ENCODE assay signal across 21 cellular contexts in genomic region chrX:639151-639550, GRCh38. TPM values are rescaled to one million over a fixed set of nuclear protein-coding genes. Genes with fewer than 3 reads are reported as not detected.
DNase-seq lines count a peak whose midpoint lies in the region; ATAC-seq and TF ChIP-seq lines count a peak whose summit lies in the region.
"Had no signal": no experiment of that assay in that cellular context is flagged by ENCODE, and none has a peak within 500 bp of the region (broad histone marks: within the 10 kb centered on the region; RNA-seq: fewer than 3 reads in every experiment).

No MANE protein-coding gene starts in this region.

- H3K4me1 ChIP-seq in esophagus muscularis mucosa (peaks cover 0 to 21% (median 9%) of the 10 kb centered on the region in 4 donors), neural progenitor cell (peaks cover 2% of the 10 kb centered on the region), ovary (ENCODE audit: insufficient read depth) (no peaks in the 10 kb centered on the region)
- no peaks in the 10 kb centered on the region for H3K4me1 ChIP-seq in effector memory CD4-positive, alpha-beta T cell (ENCODE audit: control insufficient read depth, insufficient read depth, low read length, poor library complexity, severe bottlenecking)
- H3K4me1 ChIP-seq: BLaER1 had no signal

- H3K36me3 ChIP-seq in esophagus muscularis mucosa (no peaks in the 10 kb centered on the region), neural progenitor cell (no peaks in the 10 kb centered on the region), ovary (no peaks in the 10 kb centered on the region)
- H3K36me3 ChIP-seq in effector memory CD4-positive, alpha-beta T cell (ENCODE audit: control insufficient read depth, insufficient read depth, low read length), result no peaks in the 10 kb centered on the region
- H3K36me3 ChIP-seq: BLaER1 had no signal

- no peak overlapping the region for H3K4me3 Mint-ChIP-seq in activated CD8-positive, alpha-beta memory T cell treated with anti-CD3 and anti-CD28 coated beads, Interleukin-2, amount 10 ng/mL, durations not matched to agents 7 days and 5 days
- peak overlapping the region; percentile 15 for H3K4me3 Mint-ChIP-seq in neural progenitor cell
- H3K4me3 Mint-ChIP-seq: CD4-positive, alpha-beta memory T cell had no signal

- H3K27me3 Mint-ChIP-seq in activated CD8-positive, alpha-beta memory T cell treated with anti-CD3 and anti-CD28 coated beads, Interleukin-2, amount 10 ng/mL, durations not matched to agents 7 days and 5 days, result peaks cover 46% of the 10 kb centered on the region
- H3K27me3 Mint-ChIP-seq in neural progenitor cell (ENCODE audit: insufficient read depth, low read depth), result peaks cover 68% of the 10 kb centered on the region

- TF ChIP-seq POLR2A in esophagus muscularis mucosa (IDR thresholded peaks at IDR 0.05; ENCODE audit: low read depth) (no peak), ovary (IDR thresholded peaks at IDR 0.05) (no peak)

- peaks cover 73% of the 10 kb centered on the region for H4K20me1 ChIP-seq in neural progenitor cell (ENCODE audit: low read depth)

- ATAC-seq in activated CD8-positive, alpha-beta memory T cell treated with anti-CD3 and anti-CD28 coated beads, Interleukin-2, amount 10 ng/mL, durations not matched to agents 7 days and 5 days, result no peak
- ATAC-seq in HG02938 (IDR thresholded peaks at IDR 0.05; ENCODE audit: unreplicated experiment), result no peak

- DNase-seq in activated CD8-positive, alpha-beta memory T cell treated with anti-CD3 and anti-CD28 coated beads, Interleukin-2, amount 10 ng/mL, durations not matched to agents 7 days and 5 days, result peak; percentile 34
- no peak for DNase-seq in activated CD8-positive, alpha-beta memory T cell treated with anti-CD3 and anti-CD28 coated beads, Interleukin-2, amount 50 U/mL, for 4 hours
- peak; percentile 74 for DNase-seq in esophagus muscularis mucosa (ENCODE audit: extremely low spot score)
- DNase-seq in neural progenitor cell (ENCODE audit: low spot score), result peak; percentile 16
- peak; percentile 5 for DNase-seq in ureter (ENCODE audit: low spot score)
- DNase-seq in effector memory CD4-positive, alpha-beta T cell, result no peak
- no peak for DNase-seq in ovary
- DNase-seq: 8988T; CD4-positive, alpha-beta memory T cell; DMS153; DMS79; GDM1; GM23248; H7; IMR-90 had no signal

- no peaks in the 10 kb centered on the region for H3K79me2 ChIP-seq in neural progenitor cell (ENCODE audit: low read depth)

- no peaks in the 10 kb centered on the region for H3K4me1 Mint-ChIP-seq in activated CD8-positive, alpha-beta memory T cell treated with anti-CD3 and anti-CD28 coated beads, Interleukin-2, amount 10 ng/mL, durations not matched to agents 7 days and 5 days
- peaks cover 9% of the 10 kb centered on the region for H3K4me1 Mint-ChIP-seq in neural progenitor cell
- H3K4me1 Mint-ChIP-seq: CD14-positive monocyte had no signal

- TF ChIP-seq EP300 in esophagus muscularis mucosa (IDR thresholded peaks at IDR 0.05) (no peak), ovary (IDR thresholded peaks at IDR 0.05) (no peak)

- CTCF ChIA-PET in activated CD8-positive, alpha-beta memory T cell treated with anti-CD3 and anti-CD28 coated beads, Interleukin-2, amount 10 ng/mL, durations not matched to agents 7 days and 5 days (lab: Charles Lee), result no interaction called here

- WGBS in esophagus muscularis mucosa, result 4% methylated on average over 9 of the region's 9 CpGs
- 1% methylated on average over 9 of the region's 9 CpGs for WGBS in ovary, 3 donors

- H3K27ac Mint-ChIP-seq in activated CD8-positive, alpha-beta memory T cell treated with anti-CD3 and anti-CD28 coated beads, Interleukin-2, amount 10 ng/mL, durations not matched to agents 7 days and 5 days, result no peak overlapping the region
- H3K27ac Mint-ChIP-seq in neural progenitor cell, result no peak overlapping the region
- H3K27ac Mint-ChIP-seq: CD14-positive monocyte; CD4-positive, alpha-beta memory T cell had no signal

- H3K9ac ChIP-seq in neural progenitor cell, result no peak overlapping the region
- H3K9ac ChIP-seq: BLaER1, GM23248 had no signal

- H3K36me3 Mint-ChIP-seq in activated CD8-positive, alpha-beta memory T cell treated with anti-CD3 and anti-CD28 coated beads, Interleukin-2, amount 10 ng/mL, durations not matched to agents 7 days and 5 days, result no peaks in the 10 kb centered on the region
- H3K36me3 Mint-ChIP-seq in neural progenitor cell, result no peaks in the 10 kb centered on the region
- H3K36me3 Mint-ChIP-seq: CD4-positive, alpha-beta memory T cell had no signal

- intact Hi-C loops in esophagus muscularis mucosa (cut with DNase I) (no loop called here), ovary (cut with DNase I) (no loop called here)

- peaks cover 4% of the 10 kb centered on the region for H3F3A ChIP-seq in neural progenitor cell (ENCODE audit: low read depth)

- H3K27me3 ChIP-seq in esophagus muscularis mucosa (peaks cover 0 to 93% (median 10%) of the 10 kb centered on the region in 4 donors), neural progenitor cell (peaks cover 99% of the 10 kb centered on the region), ovary (no peaks in the 10 kb centered on the region)
- H3K27me3 ChIP-seq in effector memory CD4-positive, alpha-beta T cell (replicated peaks; ENCODE audit: control insufficient read depth, insufficient read depth, low read length, poor library complexity, severe bottlenecking), result peaks cover 11% of the 10 kb centered on the region

- H3K4me2 ChIP-seq in neural progenitor cell, result no peak overlapping the region
- H3K4me2 ChIP-seq: BLaER1 had no signal

- no peak overlapping the region for H2AFZ ChIP-seq in neural progenitor cell (replicated peaks)
- H2AFZ ChIP-seq: GM23248 had no signal

- TF ChIP-seq CTCF in esophagus muscularis mucosa (IDR thresholded peaks at IDR 0.05) (no peak), neural progenitor cell (IDR thresholded peaks at IDR 0.05) (no peak), ovary (IDR thresholded peaks at IDR 0.05) (no peak)

- H3K9me3 Mint-ChIP-seq in activated CD8-positive, alpha-beta memory T cell treated with anti-CD3 and anti-CD28 coated beads, Interleukin-2, amount 10 ng/mL, durations not matched to agents 7 days and 5 days (ENCODE audit: low read depth), result no peaks in the 10 kb centered on the region
- H3K9me3 Mint-ChIP-seq in neural progenitor cell, result peaks cover 2% of the 10 kb centered on the region
- H3K9me3 Mint-ChIP-seq: CD4-positive, alpha-beta memory T cell had no signal

- H3K4me3 ChIP-seq in esophagus muscularis mucosa, result no peak overlapping the region
- no peak overlapping the region for H3K4me3 ChIP-seq in neural progenitor cell
- H3K4me3 ChIP-seq in effector memory CD4-positive, alpha-beta T cell (ENCODE audit: insufficient read depth, low read depth, low read length, poor library complexity, severe bottlenecking), result no peak overlapping the region
- H3K4me3 ChIP-seq in ovary, result no peak overlapping the region
- H3K4me3 ChIP-seq: BLaER1, GM23248 had no signal

- H3K27ac ChIP-seq in esophagus muscularis mucosa (replicated peaks in 1 of 4), result no peak overlapping the region
- no peak overlapping the region for H3K27ac ChIP-seq in neural progenitor cell
- no peak overlapping the region for H3K27ac ChIP-seq in effector memory CD4-positive, alpha-beta T cell (ENCODE audit: insufficient read depth, low read length, poor library complexity, severe bottlenecking)
- no peak overlapping the region for H3K27ac ChIP-seq in ovary
- H3K27ac ChIP-seq: BLaER1, GM23248 had no signal

- H3K9me3 ChIP-seq in esophagus muscularis mucosa (no peaks in the 10 kb centered on the region), neural progenitor cell (ENCODE audit: low read depth) (no peaks in the 10 kb centered on the region), ovary (no peaks in the 10 kb centered on the region)
- no peaks in the 10 kb centered on the region for H3K9me3 ChIP-seq in effector memory CD4-positive, alpha-beta T cell (ENCODE audit: control insufficient read depth, low read length)

RNA-seq across cellular contexts. Expression of gene SHOX, which starts 8.6 kb away (rescaled TPM):
- not detected for total RNA-seq in activated CD8-positive, alpha-beta memory T cell treated with anti-CD3 and anti-CD28 coated beads, Interleukin-2, amount 10 ng/mL, durations not matched to agents 7 days and 5 days
- under 1 TPM in 1 of 4 donors, not detected in 3; 0.17 TPM for total RNA-seq in esophagus muscularis mucosa
- not detected in 2 replicates for total RNA-seq in neural progenitor cell (ENCODE audit: low replicate concordance)
- total RNA-seq in ureter, result not detected
- under 1 TPM in 1 of 7 donors, not detected in 6; 0.60 TPM for total RNA-seq in ovary
- not detected for polyA plus RNA-seq in ovary
- total RNA-seq: A673; CD4-positive, alpha-beta memory T cell; Daoy; GM23248; H7; IMR-90 had no signal
- polyA plus RNA-seq: AG04450; CD14-positive monocyte; CD4-positive, alpha-beta memory T cell; GM23248; IMR-90 had no signal

Comparison
In these comparisons a context has a peak if more than half of its experiments do, and no peak if none do; other contexts are left out.
1. DNase-seq: peak in activated CD8-positive, alpha-beta memory T cell treated with anti-CD3 and anti-CD28 coated beads, Interleukin-2, amount 10 ng/mL, durations not matched to agents 7 days and 5 days (single experiment), esophagus muscularis mucosa (single experiment), neural progenitor cell (single experiment) and ureter (single experiment); none in activated CD8-positive, alpha-beta memory T cell treated with anti-CD3 and anti-CD28 coated beads, Interleukin-2, amount 50 U/mL, for 4 hours (single experiment), effector memory CD4-positive, alpha-beta T cell (0 of 3) and ovary (0 of 5).